ENCODE assay signal across 1 cellular context in genomic region chr11:8911040-8911823, GRCh38.
TF ChIP-seq lines count a peak whose summit lies in the region.

TSS of gene AKIP1 (plus strand) at chr11:8911189. CDS start at chr11:8911450, 261 bp downstream.

TF ChIP-seq in HepG2, 621 proteins besides CTCF, POLR2A, EP300 and RAD21 (continued from another document and continues in another):
- TF ChIP-seq RERE (CRISPR knock-in tag; IDR thresholded peaks at IDR 0.05; ENCODE audit: low read depth) (no peak), KDM3A (CRISPR knock-in tag; IDR thresholded peaks at IDR 0.05; ENCODE audit: low read depth) (peak; percentile 51; the same call in 1 of the 2 replicates), ZNF430 (CRISPR knock-in tag; IDR thresholded peaks at IDR 0.05) (peak; percentile 79; the same call in 1 of the 2 replicates), ATF2 (CRISPR knock-in tag; IDR thresholded peaks at IDR 0.05) (0 out of 2 replicates have a peak, but pooled peaks have one; percentile 28), SAP130 (CRISPR knock-in tag; IDR thresholded peaks at IDR 0.05; ENCODE audit: low read depth) (peak; percentile 72), SALL2 (CRISPR knock-in tag; IDR thresholded peaks at IDR 0.05) (peak; percentile 18; the same call in 1 of the 2 replicates), ZNF883 (CRISPR knock-in tag; IDR thresholded peaks at IDR 0.05; ENCODE audit: not compliant biosample characterization) (peak; percentile 61), FUBP1 (CRISPR knock-in tag; IDR thresholded peaks at IDR 0.05; ENCODE audit: borderline replicate concordance) (no peak), ZMYM4 (CRISPR knock-in tag; IDR thresholded peaks at IDR 0.05) (peak; percentile 69; the same call in 1 of the 2 replicates), ZNF615 (CRISPR knock-in tag; IDR thresholded peaks at IDR 0.05; ENCODE audit: borderline replicate concordance) (0 out of 2 replicates have a peak, but pooled peaks have one; percentile 53), HDAC2 (CRISPR knock-in tag; IDR thresholded peaks at IDR 0.05) (peak; percentile 23; the same call in 1 of the 2 replicates), BCL3 (CRISPR knock-in tag; IDR thresholded peaks at IDR 0.05) (0 out of 2 replicates have a peak, but pooled peaks have one; percentile 16), ZNF784 (CRISPR knock-in tag; IDR thresholded peaks at IDR 0.05; ENCODE audit: borderline replicate concordance) (peak; percentile 64; the same call in 1 of the 2 replicates), ZFP36L2 (CRISPR knock-in tag; IDR thresholded peaks at IDR 0.05) (no peak), ZNF362 (CRISPR knock-in tag; IDR thresholded peaks at IDR 0.05; ENCODE audit: borderline replicate concordance) (peak; percentile 15; the same call in 1 of the 2 replicates), ZNF333 (CRISPR knock-in tag; IDR thresholded peaks at IDR 0.05; ENCODE audit: borderline replicate concordance) (0 out of 2 replicates have a peak, but pooled peaks have one; percentile 36), PTBP1 (IDR thresholded peaks at IDR 0.05; ENCODE audit: low read depth, low read length, poor library complexity, severe bottlenecking) (peak; percentile 35), HNRNPL (IDR thresholded peaks at IDR 0.05; ENCODE audit: low read depth, low read length) (0 out of 2 replicates have a peak, but pooled peaks have one; percentile 47), ZBTB42 (CRISPR knock-in tag; IDR thresholded peaks at IDR 0.05) (0 out of 2 replicates have a peak, but pooled peaks have one; percentile 48), ZNF318 (CRISPR knock-in tag; IDR thresholded peaks at IDR 0.05) (no peak), ZNF567 (CRISPR knock-in tag; IDR thresholded peaks at IDR 0.05; ENCODE audit: borderline replicate concordance) (no peak), PRDM10 (CRISPR knock-in tag; IDR thresholded peaks at IDR 0.05; ENCODE audit: low read depth) (peak; percentile 63), BCL6 (CRISPR knock-in tag; IDR thresholded peaks at IDR 0.05) (no peak), POLR2AphosphoS5 (IDR thresholded peaks at IDR 0.05; ENCODE audit: low read depth, low read length) (peak; percentile 77), ZFX (CRISPR knock-in tag; IDR thresholded peaks at IDR 0.05; ENCODE audit: low read depth) (peak; percentile 98)
